14 cellular contexts compared by ENCODE assay signal in genomic region chr1:198701250-198701649, GRCh38.
A peak's percentile ranks its signal among the peaks of the same experiment; 100 is the strongest.
DNase-seq lines count a peak whose midpoint lies in the region; ATAC-seq, FAIRE-seq and TF ChIP-seq lines count a peak whose summit lies in the region.
"Had no signal": no experiment of that assay in that cellular context is flagged by ENCODE, and none has a peak within 500 bp of the region (broad histone marks: within the 10 kb centered on the region; RNA-seq: fewer than 3 reads in every experiment).

No MANE protein-coding gene starts in this region.

- CTCF ChIA-PET in activated naive CD4-positive, alpha-beta T cell treated with anti-CD3 and anti-CD28 coated beads, Interleukin-2, amount 10 ng/mL, durations not matched to agents 7 days and 5 days (lab: Charles Lee), result interaction anchor here (0.9 to 1.5 kb wide), 3 partner anchors 11 to 18 kb away, joined by 3 to 6 read pairs (median 3); no protein-coding TSS in a partner anchor
- CTCF ChIA-PET in GM12878 (lab: Yijun Ruan, JAX) (interaction anchor here (0.9 to 2.6 kb wide), 6 partner anchors 12 to 412 kb away, joined by 3 to 9 read pairs (median 4); no protein-coding TSS in a partner anchor), RWPE1 (lab: Yijun Ruan, JAX) (interaction anchor here (0.5 to 1.3 kb wide), 5 partner anchors 10 to 1439 kb away, joined by 3 to 5 read pairs (median 3); no protein-coding TSS in a partner anchor)

- DNase-seq in activated naive CD4-positive, alpha-beta T cell treated with anti-CD3 and anti-CD28 coated beads, Interleukin-2, amount 10 ng/mL, durations not matched to agents 7 days and 5 days, result no peak
- no peak for DNase-seq in activated naive CD4-positive, alpha-beta T cell (lab: John Stamatoyannopoulos, UW)
- DNase-seq in NCI-H2227 (lab: John Stamatoyannopoulos, UW; ENCODE audit: unreplicated experiment) (peak; percentile 59), GM12878 (ENCODE audit: low read depth, low spot score) (no peak), RWPE1 (ENCODE audit: low spot score) (no peak), dorsolateral prefrontal cortex (no peak), H4 (ENCODE audit: low spot score) (no peak)
- DNase-seq in stimulated activated naive CD8-positive, alpha-beta T cell treated with anti-CD3 and anti-CD28 coated beads, Interleukin-15, amount 100 ng/mL, for 72 hours, result no peak
- DNase-seq: right lobe of liver had no signal

- peaks cover 84% of the 10 kb centered on the region for H3K36me3 Mint-ChIP-seq in activated naive CD4-positive, alpha-beta T cell treated with anti-CD3 and anti-CD28 coated beads, Interleukin-2, amount 10 ng/mL, durations not matched to agents 7 days and 5 days

- no peaks in the 10 kb centered on the region for H3K4me1 ChIP-seq in GM12878 (ENCODE audit: control insufficient read depth, insufficient read depth, low read length)
- H3K4me1 ChIP-seq: suprapubic skin had no signal

- peaks cover 82% of the 10 kb centered on the region for H3K4me1 Mint-ChIP-seq in activated naive CD4-positive, alpha-beta T cell treated with anti-CD3 and anti-CD28 coated beads, Interleukin-2, amount 10 ng/mL, durations not matched to agents 7 days and 5 days
- H3K4me1 Mint-ChIP-seq in stimulated activated naive CD8-positive, alpha-beta T cell treated with anti-CD3 and anti-CD28 coated beads, Interleukin-15, amount 100 ng/mL, for 72 hours, result peaks cover 81% of the 10 kb centered on the region

- H3K9me3 Mint-ChIP-seq in activated naive CD4-positive, alpha-beta T cell treated with anti-CD3 and anti-CD28 coated beads, Interleukin-2, amount 10 ng/mL, durations not matched to agents 7 days and 5 days, result no peaks in the 10 kb centered on the region
- H3K9me3 Mint-ChIP-seq in stimulated activated naive CD8-positive, alpha-beta T cell treated with anti-CD3 and anti-CD28 coated beads, Interleukin-15, amount 100 ng/mL, for 72 hours, result no peaks in the 10 kb centered on the region

- TF ChIP-seq POLR2A in GM12878 (IDR thresholded peaks at IDR 0.05; ENCODE audit: low read depth, low read length), result no peak

- intact Hi-C loops in GM12878 (cut with micrococcal nuclease; ENCODE audit: unreplicated experiment), result no loop called here
- intact Hi-C loops in dorsolateral prefrontal cortex (cut with DNase I), result no loop called here

- BruUV-seq in GM12878 (replicated peaks; lab: Mats Ljungman, UMichigan), result no TSS peak

- H4K20me1 ChIP-seq in GM12878 (ENCODE audit: control insufficient read depth, insufficient read depth), result no peaks in the 10 kb centered on the region

- H3K27ac Mint-ChIP-seq in activated naive CD4-positive, alpha-beta T cell treated with anti-CD3 and anti-CD28 coated beads, Interleukin-2, amount 10 ng/mL, durations not matched to agents 7 days and 5 days, result peak overlapping the region; percentile 53
- H3K27ac Mint-ChIP-seq in stimulated activated naive CD8-positive, alpha-beta T cell treated with anti-CD3 and anti-CD28 coated beads, Interleukin-15, amount 100 ng/mL, for 72 hours, result peak overlapping the region; percentile 82 to 86

- in situ Hi-C loops in GM12878 (cut with MboI), result no loop called here

- no peak overlapping the region for H2AFZ ChIP-seq in GM12878 (ENCODE audit: control insufficient read depth, low read depth, low read length)

- peaks cover 7 to 32% of the 10 kb centered on the region in 2 experiments for H3K36me3 ChIP-seq in GM12878 (ENCODE audit: control insufficient read depth in 2 of 2, insufficient read depth in 2 of 2, low read length in 1 of 2)
- H3K36me3 ChIP-seq: right lobe of liver, suprapubic skin had no signal

- no peak overlapping the region for H3K4me2 ChIP-seq in GM12878 (ENCODE audit: control insufficient read depth, insufficient read depth)

- RAD21 ChIA-PET in GM12878 (lab: Charles Lee; ENCODE audit: unreplicated experiment), result interaction anchor here (0.7 to 1.4 kb wide), 4 partner anchors 21 to 762 kb away, joined by 3 read pairs; no protein-coding TSS in a partner anchor

- H3K9ac ChIP-seq in GM12878 (ENCODE audit: control insufficient read depth, insufficient read depth, low read length), result no peak overlapping the region
- H3K9ac ChIP-seq: BLaER1 treated with 17β-estradiol and CSF1 and Interleukin-3, amounts not matched to agents 10 nM and 100 nM had no signal

- H3K27ac ChIP-seq in GM12878 (ENCODE audit: control insufficient read depth, insufficient read depth) (no peak overlapping the region), RWPE1 (no peak overlapping the region), dorsolateral prefrontal cortex (no peak overlapping the region)
- H3K27ac ChIP-seq: BLaER1 treated with 17β-estradiol and CSF1 and Interleukin-3, amounts not matched to agents 10 nM and 100 nM; right lobe of liver; suprapubic skin had no signal

- SMC1A ChIA-PET in GM12878 (lab: Charles Lee; ENCODE audit: uncharacterized antibody, unreplicated experiment), result interaction anchor here (0.8 to 3.1 kb wide), 11 partner anchors 10 to 183 kb away, joined by 3 to 19 read pairs (median 4); no protein-coding TSS in a partner anchor

- no peaks in the 10 kb centered on the region for H3K27me3 ChIP-seq in GM12878 (replicated peaks in 1 of 2; ENCODE audit: control insufficient read depth in 2 of 2, insufficient read depth in 2 of 2, low read length in 1 of 2)
- peaks cover 0 to 14% (median 0%) of the 10 kb centered on the region in 45 donors for H3K27me3 ChIP-seq in dorsolateral prefrontal cortex
- H3K27me3 ChIP-seq: BLaER1 treated with 17β-estradiol and CSF1 and Interleukin-3, amounts not matched to agents 10 nM and 100 nM; right lobe of liver had no signal

- TF ChIP-seq CTCF in GM12878 (IDR thresholded peaks at IDR 0.05 in 2 of 3, conservative IDR thresholded peaks at IDR 0.05 in 1 of 3; ENCODE audit: control insufficient read depth in 2 of 3, extremely low read depth in 1 of 3, insufficient read depth in 1 of 3, low read depth in 3 of 3, low read length in 3 of 3), result no peak
- no peak for TF ChIP-seq CTCF in RWPE1 (conservative IDR thresholded peaks at IDR 0.05; ENCODE audit: low read depth)
- no peak for TF ChIP-seq CTCF in dorsolateral prefrontal cortex (IDR thresholded peaks at IDR 0.05 in 54 of 56, conservative IDR thresholded peaks at IDR 0.05 in 2 of 56; ENCODE audit: low read depth in 1 of 56, partially characterized antibody in 56 of 56)

- POLR2A ChIA-PET in GM12878 (lab: Charles Lee), result no interaction called here
- POLR2A ChIA-PET in RWPE1 (lab: Yijun Ruan, JAX; ENCODE audit: low non-redundant PET), result no interaction called here

- no peaks in the 10 kb centered on the region for H3K79me2 ChIP-seq in GM12878 (ENCODE audit: control insufficient read depth, insufficient read depth, low read length)

- no peak for FAIRE-seq in GM12878 (lab: Jason Lieb, UNC)
- FAIRE-seq: bronchial epithelial cell, HepG2, TTC549 had no signal

- TF ChIP-seq RAD21 in GM12878 (IDR thresholded peaks at IDR 0.05; ENCODE audit: insufficient read depth, low read depth, low read length), result no peak

- ATAC-seq in GM12878, result peak; percentile 15; the same call in 2 of the 3 replicates
- peak; percentile 54 for ATAC-seq in stimulated activated naive CD8-positive, alpha-beta T cell treated with anti-CD3 and anti-CD28 coated beads, Interleukin-15, amount 100 ng/mL, for 72 hours
- ATAC-seq: HepG2 had no signal

- no peaks in the 10 kb centered on the region for H3K9me3 ChIP-seq in GM12878 (replicated peaks; ENCODE audit: control insufficient read depth, insufficient read depth, low read length)
- H3K9me3 ChIP-seq: BLaER1 treated with 17β-estradiol and CSF1 and Interleukin-3, amounts not matched to agents 10 nM and 100 nM; right lobe of liver; suprapubic skin had no signal

- no peak for TF ChIP-seq EP300 in GM12878 (IDR thresholded peaks at IDR 0.05; ENCODE audit: borderline replicate concordance in 1 of 2, control insufficient read depth in 1 of 2, low read depth in 2 of 2, low read length in 2 of 2)

- WGBS in GM12878 (ENCODE audit: insufficient coverage, insufficient replicate concordance, low lambda C conversion rate, missing lambda C conversion rate), result 6% methylated on average over 1 of the region's 1 CpG

- no peak overlapping the region for H3K4me3 Mint-ChIP-seq in activated naive CD4-positive, alpha-beta T cell treated with anti-CD3 and anti-CD28 coated beads, Interleukin-2, amount 10 ng/mL, durations not matched to agents 7 days and 5 days
- no peak overlapping the region for H3K4me3 Mint-ChIP-seq in stimulated activated naive CD8-positive, alpha-beta T cell treated with anti-CD3 and anti-CD28 coated beads, Interleukin-15, amount 100 ng/mL, for 72 hours

- no peak overlapping the region for H3K4me3 ChIP-seq in GM12878
- H3K4me3 ChIP-seq in dorsolateral prefrontal cortex, result no peak overlapping the region
- H3K4me3 ChIP-seq: BLaER1 treated with 17β-estradiol and CSF1 and Interleukin-3, amounts not matched to agents 10 nM and 100 nM; right lobe of liver; suprapubic skin had no signal

- H3K27me3 Mint-ChIP-seq in activated naive CD4-positive, alpha-beta T cell treated with anti-CD3 and anti-CD28 coated beads, Interleukin-2, amount 10 ng/mL, durations not matched to agents 7 days and 5 days, result no peaks in the 10 kb centered on the region
- H3K27me3 Mint-ChIP-seq in stimulated activated naive CD8-positive, alpha-beta T cell treated with anti-CD3 and anti-CD28 coated beads, Interleukin-15, amount 100 ng/mL, for 72 hours, result no peaks in the 10 kb centered on the region

TF ChIP-seq in GM12878, 131 proteins besides CTCF, POLR2A, EP300 and RAD21 (continues in another document):
- TF ChIP-seq RAD51 (IDR thresholded peaks at IDR 0.05) (no peak), WRNIP1 (IDR thresholded peaks at IDR 0.05; ENCODE audit: borderline replicate concordance, low read depth, low read length) (no peak), TCF3 (IDR thresholded peaks at IDR 0.05; ENCODE audit: borderline replicate concordance, insufficient read depth, low read depth, low read length) (no peak), IRF3 (IDR thresholded peaks at IDR 0.05) (no peak)
